Comparison of ENCODE assay signal across 1 cellular context in genomic region chr15:69462493-69463181, GRCh38.
TF ChIP-seq lines count a peak whose summit lies in the region.

No MANE protein-coding gene starts in this region.

TF ChIP-seq in HepG2, 621 proteins besides CTCF, POLR2A, EP300 and RAD21 (continued from another document and continues in another):
- TF ChIP-seq RNF219 (CRISPR knock-in tag; IDR thresholded peaks at IDR 0.05) (no peak), MYNN (CRISPR knock-in tag; IDR thresholded peaks at IDR 0.05; ENCODE audit: low read depth) (no peak), THAP8 (CRISPR knock-in tag; IDR thresholded peaks at IDR 0.05; ENCODE audit: borderline replicate concordance) (no peak), ZNF496 (CRISPR knock-in tag; IDR thresholded peaks at IDR 0.05; ENCODE audit: insufficient replicate concordance) (no peak), PBX2 (CRISPR knock-in tag; IDR thresholded peaks at IDR 0.05) (no peak), ZNF34 (CRISPR knock-in tag; IDR thresholded peaks at IDR 0.05; ENCODE audit: borderline replicate concordance) (no peak), THYN1 (CRISPR knock-in tag; IDR thresholded peaks at IDR 0.05; ENCODE audit: borderline replicate concordance, low read depth) (no peak), ZC3H13 (CRISPR knock-in tag; IDR thresholded peaks at IDR 0.05) (no peak), ZBTB8A (CRISPR knock-in tag; IDR thresholded peaks at IDR 0.05; ENCODE audit: borderline replicate concordance, low read depth) (0 out of 2 replicates have a peak, but pooled peaks have one; percentile 55), MLLT10 (CRISPR knock-in tag; IDR thresholded peaks at IDR 0.05) (no peak), KLF12 (CRISPR knock-in tag; IDR thresholded peaks at IDR 0.05; ENCODE audit: borderline replicate concordance) (peak; percentile 62; the same call in 1 of the 2 replicates), TAF1 (CRISPR knock-in tag; IDR thresholded peaks at IDR 0.05) (peak; percentile 77; the same call in 1 of the 2 replicates), NFYC (CRISPR knock-in tag; IDR thresholded peaks at IDR 0.05) (peak; percentile 67), ZBTB4 (CRISPR knock-in tag; IDR thresholded peaks at IDR 0.05; ENCODE audit: borderline replicate concordance) (no peak), ZNF253 (CRISPR knock-in tag; IDR thresholded peaks at IDR 0.05; ENCODE audit: borderline replicate concordance) (no peak), RFX1 (IDR thresholded peaks at IDR 0.05) (no peak), HDAC2 (CRISPR knock-in tag; IDR thresholded peaks at IDR 0.05) (no peak), CEBPG (CRISPR knock-in tag; IDR thresholded peaks at IDR 0.05) (peak; percentile 25), ZBTB1 (CRISPR knock-in tag; IDR thresholded peaks at IDR 0.05; ENCODE audit: borderline replicate concordance) (no peak), ATRX (CRISPR knock-in tag; IDR thresholded peaks at IDR 0.05; ENCODE audit: borderline replicate concordance) (no peak), MXD4 (CRISPR knock-in tag; IDR thresholded peaks at IDR 0.05) (0 out of 2 replicates have a peak, but pooled peaks have one; percentile 43), ZNF547 (CRISPR knock-in tag; IDR thresholded peaks at IDR 0.05) (no peak), ZBTB21 (CRISPR knock-in tag; IDR thresholded peaks at IDR 0.05) (no peak), ONECUT2 (CRISPR knock-in tag; IDR thresholded peaks at IDR 0.05) (no peak), SSRP1 (CRISPR knock-in tag; IDR thresholded peaks at IDR 0.05) (no peak), MYC (CRISPR knock-in tag; IDR thresholded peaks at IDR 0.05; ENCODE audit: borderline replicate concordance) (peak; percentile 45; the same call in 1 of the 2 replicates), ZNF263 (CRISPR knock-in tag; IDR thresholded peaks at IDR 0.05) (no peak), ZNF30 (CRISPR knock-in tag; IDR thresholded peaks at IDR 0.05) (no peak), GPN1 (CRISPR knock-in tag; IDR thresholded peaks at IDR 0.05; ENCODE audit: borderline replicate concordance) (no peak), SP140L (CRISPR knock-in tag; IDR thresholded peaks at IDR 0.05; ENCODE audit: borderline replicate concordance) (no peak), ZNF720 (CRISPR knock-in tag; IDR thresholded peaks at IDR 0.05) (no peak), YEATS4 (CRISPR knock-in tag; IDR thresholded peaks at IDR 0.05; ENCODE audit: borderline replicate concordance) (no peak; the same call in 1 of the 2 replicates), ZNF740 (CRISPR knock-in tag; IDR thresholded peaks at IDR 0.05) (no peak), KLF11 (CRISPR knock-in tag; IDR thresholded peaks at IDR 0.05) (no peak), GFI1 (CRISPR knock-in tag; IDR thresholded peaks at IDR 0.05; ENCODE audit: borderline replicate concordance) (peak; percentile 19; the same call in 1 of the 2 replicates), ZBTB46 (CRISPR knock-in tag; IDR thresholded peaks at IDR 0.05; ENCODE audit: borderline replicate concordance) (no peak), ZNF160 (CRISPR knock-in tag; IDR thresholded peaks at IDR 0.05) (0 out of 2 replicates have a peak, but pooled peaks have one; percentile 30), HCFC1 (IDR thresholded peaks at IDR 0.05; ENCODE audit: low read depth, low read length) (no peak), ZSCAN9 (CRISPR knock-in tag; IDR thresholded peaks at IDR 0.05; ENCODE audit: borderline replicate concordance) (no peak), ZNF501 (CRISPR knock-in tag; IDR thresholded peaks at IDR 0.05) (peak; percentile 95), ZNF580 (CRISPR knock-in tag; IDR thresholded peaks at IDR 0.05; ENCODE audit: borderline replicate concordance, low read depth) (no peak), CENPT (CRISPR knock-in tag; IDR thresholded peaks at IDR 0.05; ENCODE audit: low read depth) (no peak), SIN3A (IDR thresholded peaks at IDR 0.05; ENCODE audit: borderline replicate concordance, low read depth, low read length) (peak; percentile 30; the same call in 1 of the 2 replicates), DPF2 (CRISPR knock-in tag; IDR thresholded peaks at IDR 0.05; ENCODE audit: borderline replicate concordance, low read depth) (no peak), GPBP1L1 (CRISPR knock-in tag; IDR thresholded peaks at IDR 0.05) (no peak), ZIK1 (CRISPR knock-in tag; IDR thresholded peaks at IDR 0.05; ENCODE audit: borderline replicate concordance, low read depth) (no peak), IRF9 (CRISPR knock-in tag; IDR thresholded peaks at IDR 0.05; ENCODE audit: borderline replicate concordance) (no peak), HNRNPK (IDR thresholded peaks at IDR 0.05; ENCODE audit: low read depth, low read length, poor library complexity, severe bottlenecking) (no peak), FOXO4 (CRISPR knock-in tag; conservative IDR thresholded peaks at IDR 0.05) (no peak), ZNF570 (CRISPR knock-in tag; IDR thresholded peaks at IDR 0.05; ENCODE audit: borderline replicate concordance) (no peak), ETV6 (CRISPR knock-in tag; conservative IDR thresholded peaks at IDR 0.05) (no peak), HES4 (CRISPR knock-in tag; IDR thresholded peaks at IDR 0.05; ENCODE audit: borderline replicate concordance) (no peak; the same call in 1 of the 2 replicates), ZBTB26 (CRISPR knock-in tag; IDR thresholded peaks at IDR 0.05; ENCODE audit: borderline replicate concordance) (no peak; the same call in 1 of the 2 replicates), ATF7-NPFF (CRISPR knock-in tag; IDR thresholded peaks at IDR 0.05; ENCODE audit: low read depth) (0 out of 2 replicates have a peak, but pooled peaks have one; percentile 35), PCBP1 (IDR thresholded peaks at IDR 0.05; ENCODE audit: borderline replicate concordance, low read depth, low read length) (no peak), ZNF709 (CRISPR knock-in tag; IDR thresholded peaks at IDR 0.05) (no peak), ATF1 (CRISPR knock-in tag; IDR thresholded peaks at IDR 0.05) (no peak; the same call in 1 of the 2 replicates), ZNF510 (CRISPR knock-in tag; IDR thresholded peaks at IDR 0.05; ENCODE audit: low read depth) (no peak)
